ENCODE assay signal across 22 cellular contexts in genomic region chr17:30238387-30239088, GRCh38. TPM values are rescaled to one million over a fixed set of nuclear protein-coding genes. Genes with fewer than 3 reads are reported as not detected.
DNase-seq lines count a peak whose midpoint lies in the region; ATAC-seq and TF ChIP-seq lines count a peak whose summit lies in the region.
"Had no signal": no experiment of that assay in that cellular context is flagged by ENCODE, and none has a peak within 500 bp of the region (broad histone marks: within the 10 kb centered on the region; RNA-seq: fewer than 3 reads in every experiment).

No MANE protein-coding gene starts in this region.

- H3K27me3 ChIP-seq in hepatocyte = peaks cover 53% of the 10 kb centered on the region

- H3K27ac Mint-ChIP-seq in neural crest cell (ENCODE audit: unreplicated experiment) = no peak overlapping the region
- no peak overlapping the region for H3K27ac Mint-ChIP-seq in activated CD4-positive, alpha-beta T cell treated with anti-CD3 and anti-CD28 coated beads, Interleukin-2, amount 10 ng/mL, durations not matched to agents 24 days and 14 days
- no peak overlapping the region for H3K27ac Mint-ChIP-seq in activated naive CD8-positive, alpha-beta T cell treated with anti-CD3 and anti-CD28 coated beads, Interleukin-2, amount 50 U/mL, for 24 hours
- H3K27ac Mint-ChIP-seq: activated naive CD8-positive, alpha-beta T cell treated with anti-CD3 and anti-CD28 coated beads for 36 hours; T-cell had no signal

- peaks cover 3% of the 10 kb centered on the region for H3K36me3 Mint-ChIP-seq in neural crest cell (ENCODE audit: low read depth)
- H3K36me3 Mint-ChIP-seq in activated CD4-positive, alpha-beta T cell treated with anti-CD3 and anti-CD28 coated beads, Interleukin-2, amount 10 ng/mL, durations not matched to agents 24 days and 14 days (ENCODE audit: low read depth) = peaks cover 2% of the 10 kb centered on the region
- no peaks in the 10 kb centered on the region for H3K36me3 Mint-ChIP-seq in activated naive CD8-positive, alpha-beta T cell treated with anti-CD3 and anti-CD28 coated beads, Interleukin-2, amount 50 U/mL, for 24 hours (ENCODE audit: low read depth)
- H3K36me3 Mint-ChIP-seq: T-cell had no signal

- H3K79me2 ChIP-seq in hepatocyte = no peaks in the 10 kb centered on the region

- no peak for TF ChIP-seq CTCF in hepatocyte (IDR thresholded peaks at IDR 0.05; ENCODE audit: poor library complexity)
- no peak for TF ChIP-seq CTCF in neural crest cell (conservative IDR thresholded peaks at IDR 0.05)

- H3K36me3 ChIP-seq in hepatocyte (replicated peaks; ENCODE audit: insufficient read depth, low read depth) = no peaks in the 10 kb centered on the region
- H3K36me3 ChIP-seq: sigmoid colon had no signal

- H3K4me2 ChIP-seq in hepatocyte = peak overlapping the region; percentile 57

- H4K20me1 ChIP-seq in hepatocyte (ENCODE audit: insufficient read depth, poor library complexity, severe bottlenecking) = no peaks in the 10 kb centered on the region

- H3K4me3 Mint-ChIP-seq in neural crest cell = peak overlapping the region; percentile 35
- H3K4me3 Mint-ChIP-seq in activated CD4-positive, alpha-beta T cell treated with anti-CD3 and anti-CD28 coated beads, Interleukin-2, amount 10 ng/mL, durations not matched to agents 24 days and 14 days = no peak overlapping the region
- no peak overlapping the region for H3K4me3 Mint-ChIP-seq in activated naive CD8-positive, alpha-beta T cell treated with anti-CD3 and anti-CD28 coated beads, Interleukin-2, amount 50 U/mL, for 24 hours
- H3K4me3 Mint-ChIP-seq: activated naive CD8-positive, alpha-beta T cell treated with anti-CD3 and anti-CD28 coated beads for 36 hours had no signal

- peaks cover 6% of the 10 kb centered on the region for H3K9me3 Mint-ChIP-seq in neural crest cell
- H3K9me3 Mint-ChIP-seq in activated CD4-positive, alpha-beta T cell treated with anti-CD3 and anti-CD28 coated beads, Interleukin-2, amount 10 ng/mL, durations not matched to agents 24 days and 14 days = no peaks in the 10 kb centered on the region
- H3K9me3 Mint-ChIP-seq in activated naive CD8-positive, alpha-beta T cell treated with anti-CD3 and anti-CD28 coated beads, Interleukin-2, amount 50 U/mL, for 24 hours = no peaks in the 10 kb centered on the region
- H3K9me3 Mint-ChIP-seq: activated naive CD8-positive, alpha-beta T cell treated with anti-CD3 and anti-CD28 coated beads for 36 hours; T-cell had no signal

- no peak overlapping the region for H2AFZ ChIP-seq in hepatocyte

- no peak overlapping the region for H3K4me3 ChIP-seq in hepatocyte
- H3K4me3 ChIP-seq: lung, sigmoid colon had no signal

- intact Hi-C loops in activated CD4-positive, alpha-beta T cell treated with anti-CD3 and anti-CD28 coated beads, Interleukin-2, amount 10 ng/mL, durations not matched to agents 24 days and 14 days (cut with micrococcal nuclease) = loop anchor here (10.0 kb wide), 1 partner anchor 134 kb away; no protein-coding TSS in a partner anchor

- ATAC-seq in GM21576 (IDR thresholded peaks at IDR 0.05; ENCODE audit: unreplicated experiment) = no peak
- no peak for ATAC-seq in activated naive CD8-positive, alpha-beta T cell treated with anti-CD3 and anti-CD28 coated beads, Interleukin-2, amount 50 U/mL, for 24 hours
- ATAC-seq: naive thymus-derived CD4-positive, alpha-beta T cell had no signal

- H3K9me2 ChIP-seq in hepatocyte (replicated peaks; ENCODE audit: insufficient read depth) = no peaks in the 10 kb centered on the region

- H3K27ac ChIP-seq in hepatocyte = no peak overlapping the region
- H3K27ac ChIP-seq: HL-60, sigmoid colon had no signal

- DNase-seq in D341Med (ENCODE audit: low spot score) (peak; percentile 36), NCI-H146 (lab: John Stamatoyannopoulos, UW) (peak; percentile 68), hepatocyte (ENCODE audit: low spot score) (no peak), neural crest cell (ENCODE audit: low read depth, low spot score) (no peak), SKM-1 treated with dmso at 0.1 percent for 144 hours (lab: John Stamatoyannopoulos, UW; ENCODE audit: unreplicated experiment) (no peak)
- no peak for DNase-seq in activated CD4-positive, alpha-beta T cell treated with anti-CD3 and anti-CD28 coated beads, Interleukin-2, amount 10 ng/mL, durations not matched to agents 24 days and 14 days
- no peak for DNase-seq in activated naive CD8-positive, alpha-beta T cell treated with anti-CD3 and anti-CD28 coated beads, Interleukin-2, amount 50 U/mL, for 24 hours
- DNase-seq: activated CD4-positive, alpha-beta T cell treated with anti-CD3 and anti-CD28 coated beads, Interleukin-2, amount 50 U/mL, for 48 hours; activated naive CD8-positive, alpha-beta T cell treated with anti-CD3 and anti-CD28 coated beads for 36 hours; activated T-cell treated with anti-CD3 and anti-CD28 coated beads, Interleukin-2, amount 50 U/mL, for 48 hours; DMS 273 treated with DMSO at 0.1 percent for 48 hours; effector CD8-positive, alpha-beta T cell; hippocampal formation; Karpas-422; naive thymus-derived CD4-positive, alpha-beta T cell; NCI-H1105; sigmoid colon; T-cell had no signal

- peaks cover 7% of the 10 kb centered on the region for H3K4me1 ChIP-seq in hepatocyte (ENCODE audit: insufficient read depth)

- 24% methylated on average over 27 of the region's 27 CpGs for WGBS in hepatocyte (ENCODE audit: low lambda C conversion rate, missing lambda C conversion rate)

- H3K27me3 Mint-ChIP-seq in neural crest cell (ENCODE audit: low read depth) = peaks cover 73% of the 10 kb centered on the region
- peaks cover 56% of the 10 kb centered on the region for H3K27me3 Mint-ChIP-seq in activated CD4-positive, alpha-beta T cell treated with anti-CD3 and anti-CD28 coated beads, Interleukin-2, amount 10 ng/mL, durations not matched to agents 24 days and 14 days
- peaks cover 47% of the 10 kb centered on the region for H3K27me3 Mint-ChIP-seq in activated naive CD8-positive, alpha-beta T cell treated with anti-CD3 and anti-CD28 coated beads, Interleukin-2, amount 50 U/mL, for 24 hours

- peaks cover 8% of the 10 kb centered on the region for H3K4me1 Mint-ChIP-seq in neural crest cell
- peaks cover 20% of the 10 kb centered on the region for H3K4me1 Mint-ChIP-seq in activated CD4-positive, alpha-beta T cell treated with anti-CD3 and anti-CD28 coated beads, Interleukin-2, amount 10 ng/mL, durations not matched to agents 24 days and 14 days
- H3K4me1 Mint-ChIP-seq in activated naive CD8-positive, alpha-beta T cell treated with anti-CD3 and anti-CD28 coated beads, Interleukin-2, amount 50 U/mL, for 24 hours = peaks cover 13% of the 10 kb centered on the region

- H3K9me3 ChIP-seq in hepatocyte (ENCODE audit: low read depth) = no peaks in the 10 kb centered on the region
- H3K9me3 ChIP-seq: sigmoid colon had no signal

RNA-seq across cellular contexts. Expression of gene SLC6A4, which starts 3.0 kb away (rescaled TPM):
- total RNA-seq in hepatocyte (2.0 and 3.8 TPM in 2 replicates), neural crest cell (not detected in 2 replicates)
- polyA plus RNA-seq in hepatocyte = 2.6 and 6.0 TPM in 2 replicates
- total RNA-seq in activated CD4-positive, alpha-beta T cell treated with anti-CD3 and anti-CD28 coated beads, Interleukin-2, amount 10 ng/mL, durations not matched to agents 24 days and 14 days = not detected in 2 replicates
- total RNA-seq: activated naive CD8-positive, alpha-beta T cell treated with anti-CD3 and anti-CD28 coated beads for 36 hours; fibroblast of lung had no signal
- polyA plus RNA-seq: fibroblast of lung had no signal

RNA-seq across cellular contexts. Expression of gene BLMH, which starts 53.2 kb away (rescaled TPM):
- total RNA-seq in hepatocyte = 28.2 and 29.0 TPM in 2 replicates
- 21.3 and 26.0 TPM in 2 replicates for polyA plus RNA-seq in hepatocyte
- 85.9 and 87.1 TPM in 2 replicates for total RNA-seq in neural crest cell
- total RNA-seq in activated CD4-positive, alpha-beta T cell treated with anti-CD3 and anti-CD28 coated beads, Interleukin-2, amount 10 ng/mL, durations not matched to agents 24 days and 14 days = 68.2 and 72.8 TPM in 2 replicates

Comparison
In these comparisons a context has a peak if more than half of its experiments do, and no peak if none do; other contexts are left out.
1. DNase-seq: peak in D341Med (single experiment) and NCI-H146 (single experiment); none in hepatocyte (single experiment), neural crest cell (single experiment), activated CD4-positive, alpha-beta T cell treated with anti-CD3 and anti-CD28 coated beads, Interleukin-2, amount 10 ng/mL, durations not matched to agents 24 days and 14 days (single experiment), SKM-1 treated with dmso at 0.1 percent for 144 hours (single experiment) and activated naive CD8-positive, alpha-beta T cell treated with anti-CD3 and anti-CD28 coated beads, Interleukin-2, amount 50 U/mL, for 24 hours (single experiment).